In genomic region chr16:10780628-10781027, GRCh38 we compare ENCODE assay signal across 1 cellular context.
TF ChIP-seq lines count a peak whose summit lies in the region.

No MANE protein-coding gene starts in this region.

TF ChIP-seq in GM12878, 131 proteins besides CTCF, POLR2A, EP300 and RAD21 (continued from another document and continues in another):
- TF ChIP-seq ELK1 (IDR thresholded peaks at IDR 0.05; ENCODE audit: low read depth, low read length) (no peak), POLR2AphosphoS5 (IDR thresholded peaks at IDR 0.05; ENCODE audit: low read length) (no peak), BHLHE40 (IDR thresholded peaks at IDR 0.05; ENCODE audit: borderline replicate concordance in 1 of 2, low read depth in 2 of 2, low read length in 1 of 2) (peak; percentile 59 to 68; a peak in 3 of 4 replicates), MEF2A (IDR thresholded peaks at IDR 0.05; ENCODE audit: insufficient read depth, low read depth, low read length) (peak; percentile 67), CHD4 (IDR thresholded peaks at IDR 0.05) (no peak), SMAD1 (IDR thresholded peaks at IDR 0.05; ENCODE audit: low read depth, partially characterized antibody) (no peak), CBX3 (IDR thresholded peaks at IDR 0.05; ENCODE audit: borderline replicate concordance, low read depth) (no peak), ATF7 (IDR thresholded peaks at IDR 0.05; ENCODE audit: low read depth) (peak; percentile 37), CHD2 (IDR thresholded peaks at IDR 0.05; ENCODE audit: borderline replicate concordance, low read depth, low read length) (peak; percentile 52; the same call in 1 of the 2 replicates), PBX3 (IDR thresholded peaks at IDR 0.05; ENCODE audit: insufficient replicate concordance, low read depth, low read length) (no peak), ZNF592 (IDR thresholded peaks at IDR 0.05) (no peak), TCF12 (IDR thresholded peaks at IDR 0.05; ENCODE audit: low read depth, low read length) (peak; percentile 77), CBFB (IDR thresholded peaks at IDR 0.05; ENCODE audit: low read depth) (peak; percentile 77), TAF1 (IDR thresholded peaks at IDR 0.05; ENCODE audit: borderline replicate concordance, low read depth, low read length) (no peak), BRCA1 (IDR thresholded peaks at IDR 0.05; ENCODE audit: low read depth, low read length) (no peak), E4F1 (IDR thresholded peaks at IDR 0.05; ENCODE audit: borderline replicate concordance, partially characterized antibody) (no peak), ZNF622 (IDR thresholded peaks at IDR 0.05) (no peak), TCF7 (IDR thresholded peaks at IDR 0.05; ENCODE audit: borderline replicate concordance) (0 out of 2 replicates have a peak, but pooled peaks have one; percentile 30), SREBF1 (IDR thresholded peaks at IDR 0.05; ENCODE audit: low read length) (no peak), WRNIP1 (IDR thresholded peaks at IDR 0.05; ENCODE audit: borderline replicate concordance, low read depth, low read length) (0 out of 2 replicates have a peak, but pooled peaks have one; percentile 59), MEF2B (IDR thresholded peaks at IDR 0.05; ENCODE audit: partially characterized antibody, poor library complexity, severe bottlenecking) (peak; percentile 58), HCFC1 (IDR thresholded peaks at IDR 0.05; ENCODE audit: low read length) (no peak), NFXL1 (IDR thresholded peaks at IDR 0.05; ENCODE audit: borderline replicate concordance) (no peak), NFIC (IDR thresholded peaks at IDR 0.05; ENCODE audit: low read depth, low read length) (peak; percentile 87), USF1 (IDR thresholded peaks at IDR 0.05; ENCODE audit: borderline replicate concordance, extremely low read length, insufficient read depth, low read depth, low read length) (no peak), ASH2L (IDR thresholded peaks at IDR 0.05; ENCODE audit: borderline replicate concordance, low read depth) (no peak), YY1 (IDR thresholded peaks at IDR 0.05; ENCODE audit: low read depth, low read length) (peak; percentile 84), PRDM15 (CRISPR knock-in tag; IDR thresholded peaks at IDR 0.05) (no peak), TBL1XR1 (IDR thresholded peaks at IDR 0.05; ENCODE audit: low read depth, low read length) (peak; percentile 34; the same call in 1 of the 2 replicates), ZNF24 (IDR thresholded peaks at IDR 0.05) (peak; percentile 52; the same call in 1 of the 2 replicates), IKZF1 (conservative IDR thresholded peaks at IDR 0.05) (peak; percentile 90), ZNF687 (IDR thresholded peaks at IDR 0.05) (peak; percentile 82), EZH2 (IDR thresholded peaks at IDR 0.05; ENCODE audit: borderline replicate concordance, control insufficient read depth, low read depth, low read length) (no peak), PML (IDR thresholded peaks at IDR 0.05; ENCODE audit: low read length) (no peak), CREB1 (IDR thresholded peaks at IDR 0.05; ENCODE audit: low read depth) (peak; percentile 38; the same call in 1 of the 2 replicates), ESRRA (IDR thresholded peaks at IDR 0.05; ENCODE audit: low read length) (no peak), EED (IDR thresholded peaks at IDR 0.05; ENCODE audit: low read depth) (peak; percentile 97), IKZF2 (IDR thresholded peaks at IDR 0.05) (peak; percentile 89 to 95), FOXK2 (IDR thresholded peaks at IDR 0.05) (no peak), MYB (IDR thresholded peaks at IDR 0.05; ENCODE audit: borderline replicate concordance, low read depth, low read length) (peak; percentile 84), NKRF (conservative IDR thresholded peaks at IDR 0.05) (no peak)
